ENCODE assay signal across 2 cellular contexts in genomic region chr3:73206006-73206405, GRCh38.
TF ChIP-seq lines count a peak whose summit lies in the region.

No MANE protein-coding gene starts in this region.

TF ChIP-seq in SK-N-SH, 30 proteins besides CTCF, POLR2A, EP300 and RAD21 (continued from another document):
- TF ChIP-seq, protein P1, sequence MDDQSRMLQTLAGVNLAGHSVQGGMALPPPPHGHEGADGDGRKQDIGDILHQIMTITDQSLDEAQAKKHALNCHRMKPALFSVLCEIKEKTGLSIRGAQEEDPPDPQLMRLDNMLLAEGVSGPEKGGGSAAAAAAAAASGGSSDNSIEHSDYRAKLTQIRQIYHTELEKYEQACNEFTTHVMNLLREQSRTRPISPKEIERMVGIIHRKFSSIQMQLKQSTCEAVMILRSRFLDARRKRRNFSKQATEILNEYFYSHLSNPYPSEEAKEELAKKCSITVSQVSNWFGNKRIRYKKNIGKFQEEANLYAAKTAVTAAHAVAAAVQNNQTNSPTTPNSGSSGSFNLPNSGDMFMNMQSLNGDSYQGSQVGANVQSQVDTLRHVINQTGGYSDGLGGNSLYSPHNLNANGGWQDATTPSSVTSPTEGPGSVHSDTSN (IDR thresholded peaks at IDR 0.05): no peak
- TF ChIP-seq FOXJ3 (CRISPR knock-in tag; IDR thresholded peaks at IDR 0.05) (0 out of 2 replicates have a peak, but pooled peaks have one; percentile 33), NFIC (IDR thresholded peaks at IDR 0.05; ENCODE audit: borderline replicate concordance) (no peak), MEF2A (IDR thresholded peaks at IDR 0.05; ENCODE audit: borderline replicate concordance, low read depth) (no peak), FOXM1 (IDR thresholded peaks at IDR 0.05; ENCODE audit: low read depth) (no peak), REST (IDR thresholded peaks at IDR 0.05; ENCODE audit: low read depth, low read length) (no peak), ZBTB33 (IDR thresholded peaks at IDR 0.05; ENCODE audit: borderline replicate concordance, low read depth) (no peak)
- TF ChIP-seq, protein P2, sequence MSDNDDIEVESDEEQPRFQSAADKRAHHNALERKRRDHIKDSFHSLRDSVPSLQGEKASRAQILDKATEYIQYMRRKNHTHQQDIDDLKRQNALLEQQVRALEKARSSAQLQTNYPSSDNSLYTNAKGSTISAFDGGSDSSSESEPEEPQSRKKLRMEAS (IDR thresholded peaks at IDR 0.05; ENCODE audit: low read depth): no peak
TF ChIP-seq in SK-N-SH: peak in this region for 3.

TF ChIP-seq in SK-N-SH treated with all-trans-retinoic acid at 6 μM for 48 hours, 23 proteins besides CTCF, POLR2A, EP300 and RAD21 (continued from another document):
- TF ChIP-seq, protein P3, sequence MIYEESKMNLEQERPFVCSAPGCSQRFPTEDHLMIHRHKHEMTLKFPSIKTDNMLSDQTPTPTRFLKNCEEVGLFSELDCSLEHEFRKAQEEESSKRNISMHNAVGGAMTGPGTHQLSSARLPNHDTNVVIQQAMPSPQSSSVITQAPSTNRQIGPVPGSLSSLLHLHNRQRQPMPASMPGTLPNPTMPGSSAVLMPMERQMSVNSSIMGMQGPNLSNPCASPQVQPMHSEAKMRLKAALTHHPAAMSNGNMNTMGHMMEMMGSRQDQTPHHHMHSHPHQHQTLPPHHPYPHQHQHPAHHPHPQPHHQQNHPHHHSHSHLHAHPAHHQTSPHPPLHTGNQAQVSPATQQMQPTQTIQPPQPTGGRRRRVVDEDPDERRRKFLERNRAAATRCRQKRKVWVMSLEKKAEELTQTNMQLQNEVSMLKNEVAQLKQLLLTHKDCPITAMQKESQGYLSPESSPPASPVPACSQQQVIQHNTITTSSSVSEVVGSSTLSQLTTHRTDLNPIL (CRISPR knock-in tag; IDR thresholded peaks at IDR 0.05; ENCODE audit: low read depth): no peak
- no peak for TF ChIP-seq ESRRG (CRISPR knock-in tag; IDR thresholded peaks at IDR 0.05)
- TF ChIP-seq CSDC2 (CRISPR knock-in tag; IDR thresholded peaks at IDR 0.05): no peak
- no peak for TF ChIP-seq ZNF565 (CRISPR knock-in tag; conservative IDR thresholded peaks at IDR 0.05; ENCODE audit: low read depth)
- no peak for TF ChIP-seq GLIS3 (CRISPR knock-in tag; IDR thresholded peaks at IDR 0.05)
- no peak for TF ChIP-seq ZFP30 (CRISPR knock-in tag; IDR thresholded peaks at IDR 0.05)
- no peak for TF ChIP-seq ISL1 (CRISPR knock-in tag; IDR thresholded peaks at IDR 0.05)
